ENCODE assay signal across 8 cellular contexts in genomic region chr4:38674206-38675144, GRCh38. TPM values are rescaled to one million over a fixed set of nuclear protein-coding genes. Genes with fewer than 3 reads are reported as not detected.
DNase-seq lines count a peak whose midpoint lies in the region; TF ChIP-seq lines count a peak whose summit lies in the region.

No MANE protein-coding gene starts in this region.

- H3K9me3 ChIP-seq in mesodermal cell (ENCODE audit: control insufficient read depth, low read length), result no peaks in the 10 kb centered on the region
- no peaks in the 10 kb centered on the region for H3K9me3 ChIP-seq in vagina

- no peak for TF ChIP-seq POLR2A in vagina (IDR thresholded peaks at IDR 0.05)

- peaks cover 2% of the 10 kb centered on the region for H3K36me3 Mint-ChIP-seq in activated naive CD4-positive, alpha-beta T cell treated with anti-CD3 and anti-CD28 coated beads, Interleukin-2, amount 50 U/mL, for 24 hours

- no peak for TF ChIP-seq CTCF in vagina (IDR thresholded peaks at IDR 0.05)

- H3K4me3 ChIP-seq in mesodermal cell (ENCODE audit: extremely low read depth, insufficient read depth, low read length, poor library complexity, severe bottlenecking), result no peak overlapping the region
- H3K4me3 ChIP-seq in vagina, result peak overlapping the region in 1 of 2 donors; percentile 5

- DNase-seq in activated naive CD4-positive, alpha-beta T cell treated with anti-CD3 and anti-CD28 coated beads, Interleukin-2, amount 50 U/mL, for 16 hours, result no peak
- no peak for DNase-seq in caudate nucleus (lab: John Stamatoyannopoulos, UW)
- no peak for DNase-seq in vagina (ENCODE audit: extremely low spot score in 2 of 2)
- DNase-seq in AG08395 (ENCODE audit: low spot score), result no peak
- DNase-seq in SW480 (ENCODE audit: low spot score), result no peak
- DNase-seq in amygdala (lab: John Stamatoyannopoulos, UW), result no peak

- intact Hi-C loops in vagina (cut with DNase I), result loop anchor here (5.0 kb wide), 2 partner anchors 497 to 612 kb away; no protein-coding TSS in a partner anchor

- H3K9me3 Mint-ChIP-seq in activated naive CD4-positive, alpha-beta T cell treated with anti-CD3 and anti-CD28 coated beads, Interleukin-2, amount 50 U/mL, for 24 hours, result no peaks in the 10 kb centered on the region

- H3K27ac ChIP-seq in caudate nucleus (ENCODE audit: low read depth, low read length), result peak overlapping the region; percentile 0
- H3K27ac ChIP-seq in mesodermal cell (ENCODE audit: low read depth, low read length, severe bottlenecking), result peak overlapping the region; percentile 75
- peak overlapping the region; percentile 98 for H3K27ac ChIP-seq in vagina

- H3K27me3 ChIP-seq in vagina, result no peaks in the 10 kb centered on the region

- peaks cover 89% of the 10 kb centered on the region for H3K4me1 Mint-ChIP-seq in activated naive CD4-positive, alpha-beta T cell treated with anti-CD3 and anti-CD28 coated beads, Interleukin-2, amount 50 U/mL, for 24 hours

- peak overlapping the region; percentile 96 for H3K27ac Mint-ChIP-seq in activated naive CD4-positive, alpha-beta T cell treated with anti-CD3 and anti-CD28 coated beads, Interleukin-2, amount 50 U/mL, for 24 hours

- peak overlapping the region; percentile 79 for H3K4me3 Mint-ChIP-seq in activated naive CD4-positive, alpha-beta T cell treated with anti-CD3 and anti-CD28 coated beads, Interleukin-2, amount 50 U/mL, for 24 hours

- H3K36me3 ChIP-seq in mesodermal cell (ENCODE audit: control insufficient read depth, insufficient read depth, low read length) (peaks cover 47% of the 10 kb centered on the region), vagina (no peaks in the 10 kb centered on the region)

- no peaks in the 10 kb centered on the region for H3K27me3 Mint-ChIP-seq in activated naive CD4-positive, alpha-beta T cell treated with anti-CD3 and anti-CD28 coated beads, Interleukin-2, amount 50 U/mL, for 24 hours

- 45 to 54% methylated on average over 7 to 8 of the region's 13 CpGs for WGBS in mesodermal cell (ENCODE audit: insufficient coverage in 2 of 2), 2 experiments

- H3K4me1 ChIP-seq in mesodermal cell (ENCODE audit: control insufficient read depth, insufficient read depth, low read length, poor library complexity, severe bottlenecking) (peaks cover 69% of the 10 kb centered on the region), vagina (peaks cover 96% of the 10 kb centered on the region)

RNA-seq across cellular contexts. Expression of gene KLF3, which starts 10.5 kb away (rescaled TPM):
- 55.0 TPM for polyA plus RNA-seq in mesodermal cell (2013, experiment 1 of 2)
- polyA plus RNA-seq in mesodermal cell (2013, experiment 2 of 2), result 50.2 TPM
- 85.4 TPM for total RNA-seq in vagina

Comparison
In these comparisons a context has a peak if more than half of its experiments do, and no peak if none do; other contexts are left out.
1. H3K27ac ChIP-seq: peak in every context shown above with its lines; median percentile 98 in vagina; 75 in mesodermal cell; 0 in caudate nucleus.